Comparison of ENCODE assay signal across 1 cellular context in genomic region chr10:26860542-26861325, GRCh38.
TF ChIP-seq lines count a peak whose summit lies in the region.

Gene ABI1, minus strand, starts transcription at chr10:26860958. Its CDS starts 95 bp downstream, at chr10:26860863.

TF ChIP-seq in K562, 482 proteins besides CTCF, POLR2A, EP300 and RAD21 (continued from another document and continues in another):
- TF ChIP-seq MIER1 (IDR thresholded peaks at IDR 0.05; ENCODE audit: low read depth) (no peak), MCM5 (IDR thresholded peaks at IDR 0.05; ENCODE audit: low read depth) (no peak), GTF2E2 (tag; IDR thresholded peaks at IDR 0.05) (peak; percentile 59), ZNF717 (CRISPR knock-in tag; IDR thresholded peaks at IDR 0.05) (no peak), HDAC8 (tag; IDR thresholded peaks at IDR 0.05) (no peak), ZSCAN32 (CRISPR knock-in tag; IDR thresholded peaks at IDR 0.05) (no peak), LARP7 (IDR thresholded peaks at IDR 0.05) (no peak), ZNF696 (CRISPR knock-in tag; conservative IDR thresholded peaks at IDR 0.05) (no peak), ZC3H4 (CRISPR knock-in tag; IDR thresholded peaks at IDR 0.05; ENCODE audit: borderline replicate concordance) (peak; percentile 54; the same call in 1 of the 2 replicates), GABPB1 (CRISPR knock-in tag; IDR thresholded peaks at IDR 0.05) (peak; percentile 25), FOXK2 (conservative IDR thresholded peaks at IDR 0.05 in 1 of 2, IDR thresholded peaks at IDR 0.05 in 1 of 2; ENCODE audit: low read depth in 2 of 2) (peak; percentile 39 to 41; a peak in 3 of 4 replicates), ZBTB17 (CRISPR knock-in tag; IDR thresholded peaks at IDR 0.05) (no peak), ZNF316 (IDR thresholded peaks at IDR 0.05) (no peak), IRF9 (tag; IDR thresholded peaks at IDR 0.05) (no peak), ZNF445 (CRISPR knock-in tag; IDR thresholded peaks at IDR 0.05; ENCODE audit: low read depth) (0 out of 2 replicates have a peak, but pooled peaks have one; percentile 36), ZNF263 (CRISPR knock-in tag; IDR thresholded peaks at IDR 0.05; ENCODE audit: borderline replicate concordance) (peak; percentile 94), SMAD1 (IDR thresholded peaks at IDR 0.05; ENCODE audit: low read depth, low read length, partially characterized antibody) (no peak), RBM22 (IDR thresholded peaks at IDR 0.05; ENCODE audit: low read depth, low read length, poor library complexity, severe bottlenecking) (no peak), ETV6 (IDR thresholded peaks at IDR 0.05; ENCODE audit: borderline replicate concordance in 1 of 2, low read depth in 2 of 2, low read length in 1 of 2) (no peak), ETV6 (CRISPR knock-in tag; IDR thresholded peaks at IDR 0.05; ENCODE audit: borderline replicate concordance) (no peak), ZSCAN29 (IDR thresholded peaks at IDR 0.05) (no peak), SIX5 (IDR thresholded peaks at IDR 0.05; ENCODE audit: borderline replicate concordance in 1 of 2, insufficient read depth in 1 of 2, low read depth in 1 of 2, low read length in 2 of 2) (peak; percentile 39 to 57; a peak in 3 of 4 replicates), ZNF586 (CRISPR knock-in tag; conservative IDR thresholded peaks at IDR 0.05) (no peak), ZNF436 (CRISPR knock-in tag; IDR thresholded peaks at IDR 0.05) (no peak), CHD4 (IDR thresholded peaks at IDR 0.05; ENCODE audit: insufficient read depth, insufficient replicate concordance, low read depth, low read length, poor library complexity, severe bottlenecking) (no peak), ZNF133 (CRISPR knock-in tag; IDR thresholded peaks at IDR 0.05) (no peak), PKNOX1 (IDR thresholded peaks at IDR 0.05) (no peak), CSDE1 (IDR thresholded peaks at IDR 0.05) (no peak), ZNF24 (IDR thresholded peaks at IDR 0.05) (no peak), MCM3 (IDR thresholded peaks at IDR 0.05) (no peak), ZFP1 (CRISPR knock-in tag; IDR thresholded peaks at IDR 0.05) (no peak), ZNF146 (CRISPR knock-in tag; IDR thresholded peaks at IDR 0.05; ENCODE audit: unreplicated experiment) (no peak), THAP7 (CRISPR knock-in tag; IDR thresholded peaks at IDR 0.05) (no peak), EWSR1 (IDR thresholded peaks at IDR 0.05; ENCODE audit: borderline replicate concordance, low read depth, partially characterized antibody) (no peak), HSF4 (CRISPR knock-in tag; IDR thresholded peaks at IDR 0.05; ENCODE audit: borderline replicate concordance) (no peak), ZNF785 (CRISPR knock-in tag; IDR thresholded peaks at IDR 0.05) (no peak), CCAR2 (IDR thresholded peaks at IDR 0.05; ENCODE audit: low read depth, low read length) (no peak), ZNF778 (CRISPR knock-in tag; IDR thresholded peaks at IDR 0.05) (no peak), HIVEP1 (CRISPR knock-in tag; IDR thresholded peaks at IDR 0.05) (no peak), BCLAF1 (IDR thresholded peaks at IDR 0.05; ENCODE audit: borderline replicate concordance in 1 of 2, control insufficient read depth in 1 of 2, low read depth in 2 of 2, low read length in 1 of 2) (no peak), POLR3G (IDR thresholded peaks at IDR 0.05; ENCODE audit: extremely low read depth, insufficient read length, insufficient replicate concordance) (no peak), POLR2AphosphoS2 (IDR thresholded peaks at IDR 0.05; ENCODE audit: low read length) (no peak), SRSF9 (IDR thresholded peaks at IDR 0.05; ENCODE audit: borderline replicate concordance, low read depth, low read length) (no peak), ZBTB2 (IDR thresholded peaks at IDR 0.05) (peak; percentile 83), RBM34 (IDR thresholded peaks at IDR 0.05; ENCODE audit: borderline replicate concordance, insufficient read depth, low read length) (no peak)
- TF ChIP-seq, protein P1, sequence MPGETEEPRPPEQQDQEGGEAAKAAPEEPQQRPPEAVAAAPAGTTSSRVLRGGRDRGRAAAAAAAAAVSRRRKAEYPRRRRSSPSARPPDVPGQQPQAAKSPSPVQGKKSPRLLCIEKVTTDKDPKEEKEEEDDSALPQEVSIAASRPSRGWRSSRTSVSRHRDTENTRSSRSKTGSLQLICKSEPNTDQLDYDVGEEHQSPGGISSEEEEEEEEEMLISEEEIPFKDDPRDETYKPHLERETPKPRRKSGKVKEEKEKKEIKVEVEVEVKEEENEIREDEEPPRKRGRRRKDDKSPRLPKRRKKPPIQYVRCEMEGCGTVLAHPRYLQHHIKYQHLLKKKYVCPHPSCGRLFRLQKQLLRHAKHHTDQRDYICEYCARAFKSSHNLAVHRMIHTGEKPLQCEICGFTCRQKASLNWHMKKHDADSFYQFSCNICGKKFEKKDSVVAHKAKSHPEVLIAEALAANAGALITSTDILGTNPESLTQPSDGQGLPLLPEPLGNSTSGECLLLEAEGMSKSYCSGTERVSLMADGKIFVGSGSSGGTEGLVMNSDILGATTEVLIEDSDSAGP (CRISPR knock-in tag; IDR thresholded peaks at IDR 0.05) = peak; percentile 89
- TF ChIP-seq, protein P2, sequence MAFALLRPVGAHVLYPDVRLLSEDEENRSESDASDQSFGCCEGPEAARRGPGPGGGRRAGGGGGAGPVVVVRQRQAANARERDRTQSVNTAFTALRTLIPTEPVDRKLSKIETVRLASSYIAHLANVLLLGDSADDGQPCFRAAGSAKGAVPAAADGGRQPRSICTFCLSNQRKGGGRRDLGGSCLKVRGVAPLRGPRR (CRISPR knock-in tag; IDR thresholded peaks at IDR 0.05) = no peak
- TF ChIP-seq, protein P3, sequence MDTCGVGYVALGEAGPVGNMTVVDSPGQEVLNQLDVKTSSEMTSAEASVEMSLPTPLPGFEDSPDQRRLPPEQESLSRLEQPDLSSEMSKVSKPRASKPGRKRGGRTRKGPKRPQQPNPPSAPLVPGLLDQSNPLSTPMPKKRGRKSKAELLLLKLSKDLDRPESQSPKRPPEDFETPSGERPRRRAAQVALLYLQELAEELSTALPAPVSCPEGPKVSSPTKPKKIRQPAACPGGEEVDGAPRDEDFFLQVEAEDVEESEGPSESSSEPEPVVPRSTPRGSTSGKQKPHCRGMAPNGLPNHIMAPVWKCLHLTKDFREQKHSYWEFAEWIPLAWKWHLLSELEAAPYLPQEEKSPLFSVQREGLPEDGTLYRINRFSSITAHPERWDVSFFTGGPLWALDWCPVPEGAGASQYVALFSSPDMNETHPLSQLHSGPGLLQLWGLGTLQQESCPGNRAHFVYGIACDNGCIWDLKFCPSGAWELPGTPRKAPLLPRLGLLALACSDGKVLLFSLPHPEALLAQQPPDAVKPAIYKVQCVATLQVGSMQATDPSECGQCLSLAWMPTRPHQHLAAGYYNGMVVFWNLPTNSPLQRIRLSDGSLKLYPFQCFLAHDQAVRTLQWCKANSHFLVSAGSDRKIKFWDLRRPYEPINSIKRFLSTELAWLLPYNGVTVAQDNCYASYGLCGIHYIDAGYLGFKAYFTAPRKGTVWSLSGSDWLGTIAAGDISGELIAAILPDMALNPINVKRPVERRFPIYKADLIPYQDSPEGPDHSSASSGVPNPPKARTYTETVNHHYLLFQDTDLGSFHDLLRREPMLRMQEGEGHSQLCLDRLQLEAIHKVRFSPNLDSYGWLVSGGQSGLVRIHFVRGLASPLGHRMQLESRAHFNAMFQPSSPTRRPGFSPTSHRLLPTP (IDR thresholded peaks at IDR 0.05; ENCODE audit: borderline replicate concordance, extremely low read depth, insufficient read length) = no peak
- TF ChIP-seq, protein P4, sequence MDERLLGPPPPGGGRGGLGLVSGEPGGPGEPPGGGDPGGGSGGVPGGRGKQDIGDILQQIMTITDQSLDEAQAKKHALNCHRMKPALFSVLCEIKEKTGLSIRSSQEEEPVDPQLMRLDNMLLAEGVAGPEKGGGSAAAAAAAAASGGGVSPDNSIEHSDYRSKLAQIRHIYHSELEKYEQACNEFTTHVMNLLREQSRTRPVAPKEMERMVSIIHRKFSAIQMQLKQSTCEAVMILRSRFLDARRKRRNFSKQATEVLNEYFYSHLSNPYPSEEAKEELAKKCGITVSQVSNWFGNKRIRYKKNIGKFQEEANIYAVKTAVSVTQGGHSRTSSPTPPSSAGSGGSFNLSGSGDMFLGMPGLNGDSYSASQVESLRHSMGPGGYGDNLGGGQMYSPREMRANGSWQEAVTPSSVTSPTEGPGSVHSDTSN (CRISPR knock-in tag; IDR thresholded peaks at IDR 0.05; ENCODE audit: low read depth) = no peak
- TF ChIP-seq, protein P4 (tag; conservative IDR thresholded peaks at IDR 0.05; ENCODE audit: low read depth) = no peak
- TF ChIP-seq, protein P5, sequence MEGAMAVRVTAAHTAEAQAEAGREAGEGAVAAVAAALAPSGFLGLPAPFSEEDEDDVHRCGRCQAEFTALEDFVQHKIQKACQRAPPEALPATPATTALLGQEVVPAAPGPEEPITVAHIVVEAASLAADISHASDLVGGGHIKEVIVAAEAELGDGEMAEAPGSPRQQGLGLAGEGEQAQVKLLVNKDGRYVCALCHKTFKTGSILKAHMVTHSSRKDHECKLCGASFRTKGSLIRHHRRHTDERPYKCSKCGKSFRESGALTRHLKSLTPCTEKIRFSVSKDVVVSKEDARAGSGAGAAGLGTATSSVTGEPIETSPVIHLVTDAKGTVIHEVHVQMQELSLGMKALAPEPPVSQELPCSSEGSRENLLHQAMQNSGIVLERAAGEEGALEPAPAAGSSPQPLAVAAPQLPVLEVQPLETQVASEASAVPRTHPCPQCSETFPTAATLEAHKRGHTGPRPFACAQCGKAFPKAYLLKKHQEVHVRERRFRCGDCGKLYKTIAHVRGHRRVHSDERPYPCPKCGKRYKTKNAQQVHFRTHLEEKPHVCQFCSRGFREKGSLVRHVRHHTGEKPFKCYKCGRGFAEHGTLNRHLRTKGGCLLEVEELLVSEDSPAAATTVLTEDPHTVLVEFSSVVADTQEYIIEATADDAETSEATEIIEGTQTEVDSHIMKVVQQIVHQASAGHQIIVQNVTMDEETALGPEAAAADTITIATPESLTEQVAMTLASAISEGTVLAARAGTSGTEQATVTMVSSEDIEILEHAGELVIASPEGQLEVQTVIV (CRISPR knock-in tag; IDR thresholded peaks at IDR 0.05; ENCODE audit: borderline replicate concordance) = no peak
